ENCODE assay signal across 7 cellular contexts in genomic region chr3:128956440-128956839, GRCh38. TPM values are rescaled to one million over a fixed set of nuclear protein-coding genes. Genes with fewer than 3 reads are reported as not detected.
"Had no signal": no experiment of that assay in that cellular context is flagged by ENCODE, and none has a peak within 500 bp of the region (broad histone marks: within the 10 kb centered on the region; RNA-seq: fewer than 3 reads in every experiment).

No MANE protein-coding gene starts in this region.

- H3K4me1 ChIP-seq: HAP-1 had no signal

- ATAC-seq: HCT116 had no signal

- H3K9ac ChIP-seq: GM23248 had no signal

- H3K36me3 ChIP-seq: HAP-1 had no signal

- H3K27ac ChIP-seq: GM23248 had no signal

- H3K4me3 ChIP-seq: GM23248, HAP-1 had no signal

- H3K9me3 ChIP-seq: HAP-1 had no signal

- H3K4me3 Mint-ChIP-seq: IgD-negative memory B cell had no signal

- DNase-seq: GM23248, GOT3, H7, KG1 had no signal

- H3K27me3 Mint-ChIP-seq: IgD-negative memory B cell had no signal

RNA-seq across cellular contexts. Expression of gene CFAP92, which starts 37.4 kb away (rescaled TPM):
- total RNA-seq: GM23248 had no signal
- polyA plus RNA-seq: GM23248, IgD-negative memory B cell had no signal

RNA-seq across cellular contexts. Expression of gene EFCC1, which starts 44.7 kb away (rescaled TPM):
- total RNA-seq: GM23248 had no signal
- polyA plus RNA-seq: GM23248, IgD-negative memory B cell had no signal
